Comparison of ENCODE assay signal across 14 cellular contexts in the genomic region with DNA sequence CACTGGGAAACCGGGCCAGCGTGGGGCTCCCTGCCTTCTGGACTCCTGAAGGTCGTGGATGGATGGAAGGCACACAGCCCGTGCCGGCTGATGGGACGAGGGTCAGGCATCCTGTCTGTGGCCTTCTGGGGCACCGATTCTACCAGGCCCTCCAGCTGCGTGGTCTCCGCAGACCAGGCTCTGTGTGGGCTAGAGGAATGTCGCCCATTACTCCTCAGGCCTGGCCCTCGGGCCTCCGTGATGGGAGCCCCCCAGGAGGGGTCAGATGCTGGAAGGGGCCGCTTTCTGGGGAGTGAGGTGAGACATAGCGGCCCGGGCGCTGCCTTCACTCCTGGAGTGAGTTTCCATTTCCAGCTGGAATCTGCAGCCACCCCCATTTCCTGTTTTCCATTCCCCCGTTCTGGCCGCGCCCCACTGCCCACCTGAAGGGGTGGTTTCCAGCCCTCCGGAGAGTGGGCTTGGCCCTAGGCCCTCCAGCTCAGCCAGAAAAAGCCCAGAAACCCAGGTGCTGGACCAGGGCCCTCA. TPM values are rescaled to one million over a fixed set of nuclear protein-coding genes. Genes with fewer than 3 reads are reported as not detected.
DNase-seq lines count a peak whose midpoint lies in the region; ATAC-seq, FAIRE-seq and TF ChIP-seq lines count a peak whose summit lies in the region.
"Had no signal": no experiment of that assay in that cellular context is flagged by ENCODE, and none has a peak within 500 bp of the region (broad histone marks: within the 10 kb centered on the region; RNA-seq: fewer than 3 reads in every experiment).

No MANE protein-coding gene starts in this region.

- dilution Hi-C loops in keratinocyte (cut with MboI; ENCODE audit: extremely low pct_ligation_motif_present, low sequenced_read_pairs), result no loop called here

- intact Hi-C loops in spleen (cut with DNase I; ENCODE audit: low total_unique reads), result no loop called here

- H3K9me3 Mint-ChIP-seq in CD4-positive, CD25-positive, alpha-beta regulatory T cell, result no peaks in the 10 kb centered on the region
- no peaks in the 10 kb centered on the region for H3K9me3 Mint-ChIP-seq in chondrocyte (ENCODE audit: low read depth)

- no peaks in the 10 kb centered on the region for H3K27me3 Mint-ChIP-seq in CD4-positive, CD25-positive, alpha-beta regulatory T cell
- H3K27me3 Mint-ChIP-seq in chondrocyte (ENCODE audit: low read depth), result no peaks in the 10 kb centered on the region
- H3K27me3 Mint-ChIP-seq: activated CD8-positive, alpha-beta memory T cell treated with anti-CD3 and anti-CD28 coated beads, Interleukin-2, amount 10 ng/mL, durations not matched to agents 7 days and 5 days; activated naive CD8-positive, alpha-beta T cell had no signal

- FAIRE-seq in keratinocyte (lab: Jason Lieb, UNC), result no peak
- no peak for FAIRE-seq in urothelium cell line (lab: Jason Lieb, UNC)
- FAIRE-seq: GM18507 had no signal

- peaks cover 13% of the 10 kb centered on the region for H3K36me3 Mint-ChIP-seq in CD4-positive, CD25-positive, alpha-beta regulatory T cell
- H3K36me3 Mint-ChIP-seq in chondrocyte (ENCODE audit: low read depth), result peaks cover 9% of the 10 kb centered on the region
- H3K36me3 Mint-ChIP-seq: activated naive CD8-positive, alpha-beta T cell had no signal

- H3K4me1 Mint-ChIP-seq in CD4-positive, CD25-positive, alpha-beta regulatory T cell, result peaks cover 0 to 8% (median 3%) of the 10 kb centered on the region in 4 donors
- H3K4me1 Mint-ChIP-seq in chondrocyte (ENCODE audit: low read depth), result no peaks in the 10 kb centered on the region
- H3K4me1 Mint-ChIP-seq: activated CD8-positive, alpha-beta memory T cell treated with anti-CD3 and anti-CD28 coated beads, Interleukin-2, amount 10 ng/mL, durations not matched to agents 7 days and 5 days had no signal

- no peaks in the 10 kb centered on the region for H4K20me1 ChIP-seq in keratinocyte (ENCODE audit: control insufficient read depth, extremely low read depth, insufficient read depth, low read length)

- H3K27me3 ChIP-seq in CD4-positive, CD25-positive, alpha-beta regulatory T cell (ENCODE audit: control insufficient read depth, insufficient read depth, low read length), result no peaks in the 10 kb centered on the region
- H3K27me3 ChIP-seq in keratinocyte (ENCODE audit: control insufficient read depth, extremely low read depth, insufficient read depth, low read length), result no peaks in the 10 kb centered on the region
- no peaks in the 10 kb centered on the region for H3K27me3 ChIP-seq in spleen (replicated peaks in 1 of 7)

- no peak for ATAC-seq in CD4-positive, CD25-positive, alpha-beta regulatory T cell (ENCODE audit: low read depth in 2 of 2)
- no peak for ATAC-seq in HG02642 (IDR thresholded peaks at IDR 0.05; ENCODE audit: poor library complexity, unreplicated experiment)
- ATAC-seq: activated CD8-positive, alpha-beta memory T cell treated with anti-CD3 and anti-CD28 coated beads, Interleukin-2, amount 10 ng/mL, durations not matched to agents 7 days and 5 days had no signal

- H3K4me3 Mint-ChIP-seq in CD4-positive, CD25-positive, alpha-beta regulatory T cell, result no peak overlapping the region
- no peak overlapping the region for H3K4me3 Mint-ChIP-seq in chondrocyte (ENCODE audit: unreplicated experiment)
- H3K4me3 Mint-ChIP-seq: activated CD8-positive, alpha-beta memory T cell treated with anti-CD3 and anti-CD28 coated beads, Interleukin-2, amount 10 ng/mL, durations not matched to agents 7 days and 5 days; activated naive CD8-positive, alpha-beta T cell had no signal

- H2AFZ ChIP-seq in keratinocyte (ENCODE audit: control insufficient read depth, low read length), result no peak overlapping the region

- H3K36me3 ChIP-seq in CD4-positive, CD25-positive, alpha-beta regulatory T cell (ENCODE audit: control insufficient read depth, insufficient read depth, low read length), result peaks cover 17% of the 10 kb centered on the region
- H3K36me3 ChIP-seq in keratinocyte (ENCODE audit: control insufficient read depth in 2 of 2, extremely low read depth in 1 of 2, insufficient read depth in 2 of 2, low read length in 2 of 2) (peaks cover 25 to 41% of the 10 kb centered on the region in 2 experiments), spleen (peaks cover 4 to 95% (median 43%) of the 10 kb centered on the region in 6 donors)

- H3K27ac ChIP-seq in CD4-positive, CD25-positive, alpha-beta regulatory T cell (ENCODE audit: insufficient read depth, low read length, poor library complexity, severe bottlenecking), result no peak overlapping the region
- H3K27ac ChIP-seq in keratinocyte (ENCODE audit: control insufficient read depth, insufficient read depth, low read length) (peak overlapping the region; percentile 26), spleen (peak overlapping the region in 7 of 8 donors; percentile 15 to 74 (median 32))

- H3K9me3 ChIP-seq in CD4-positive, CD25-positive, alpha-beta regulatory T cell (ENCODE audit: control insufficient read depth in 2 of 2, low read length in 2 of 2), result no peaks in the 10 kb centered on the region
- H3K9me3 ChIP-seq in keratinocyte (ENCODE audit: control insufficient read depth, low read depth, low read length) (no peaks in the 10 kb centered on the region), spleen (no peaks in the 10 kb centered on the region)

- H3K27ac Mint-ChIP-seq in CD4-positive, CD25-positive, alpha-beta regulatory T cell, result peak overlapping the region in 2 of 3 donors; percentile 71 to 73
- H3K27ac Mint-ChIP-seq in chondrocyte (ENCODE audit: unreplicated experiment), result peak overlapping the region; percentile 49
- H3K27ac Mint-ChIP-seq: activated CD8-positive, alpha-beta memory T cell treated with anti-CD3 and anti-CD28 coated beads, Interleukin-2, amount 10 ng/mL, durations not matched to agents 7 days and 5 days; activated naive CD8-positive, alpha-beta T cell had no signal

- TF ChIP-seq CTCF in chondrocyte (IDR thresholded peaks at IDR 0.05) (no peak), keratinocyte (optimal IDR thresholded peaks at IDR 0.05 in 1 of 3, IDR thresholded peaks at IDR 0.05 in 1 of 3, conservative IDR thresholded peaks at IDR 0.05 in 1 of 3; ENCODE audit: extremely low read depth in 1 of 3, insufficient read depth in 2 of 3, low read length in 3 of 3) (no peak), spleen (IDR thresholded peaks at IDR 0.05 in 8 of 11, conservative IDR thresholded peaks at IDR 0.05 in 3 of 11) (no peak)

- no peaks in the 10 kb centered on the region for H3K9me1 ChIP-seq in keratinocyte (ENCODE audit: control insufficient read depth, extremely low read depth, insufficient read depth, low read length)

- DNase-seq in CD4-positive, CD25-positive, alpha-beta regulatory T cell, result no peak
- DNase-seq in chondrocyte (ENCODE audit: low spot score) (peak; percentile 79), keratinocyte (ENCODE audit: low read depth, low spot score) (no peak), spleen (peak; percentile 78), NCI-H1105 treated with DMSO at 0.1 percent for 48 hours (lab: John Stamatoyannopoulos, UW) (no peak), HPDE6-E6E7 (ENCODE audit: extremely low spot score) (no peak), urothelium cell line (ENCODE audit: low spot score) (no peak)
- DNase-seq: activated CD8-positive, alpha-beta memory T cell treated with anti-CD3 and anti-CD28 coated beads, Interleukin-2, amount 10 ng/mL, durations not matched to agents 7 days and 5 days; dermis blood vessel endothelial cell; NCI-H2227 treated with DMSO at 0.1 percent for 48 hours; retina had no signal

- H3K4me1 ChIP-seq in CD4-positive, CD25-positive, alpha-beta regulatory T cell (ENCODE audit: control insufficient read depth, insufficient read depth, low read length, poor library complexity, severe bottlenecking), result peaks cover 6% of the 10 kb centered on the region
- peaks cover 16% of the 10 kb centered on the region for H3K4me1 ChIP-seq in keratinocyte (ENCODE audit: control insufficient read depth, extremely low read depth, insufficient read depth, low read length)
- H3K4me1 ChIP-seq in spleen, result peaks cover 16 to 74% (median 46%) of the 10 kb centered on the region in 6 donors

- H3K4me3 ChIP-seq in CD4-positive, CD25-positive, alpha-beta regulatory T cell (ENCODE audit: low read depth, low read length), result no peak overlapping the region
- no peak overlapping the region for H3K4me3 ChIP-seq in keratinocyte (ENCODE audit: control insufficient read depth in 2 of 3, extremely low read depth in 1 of 3, insufficient read depth in 2 of 3, low read depth in 1 of 3, low read length in 3 of 3)
- H3K4me3 ChIP-seq in spleen, result no peak overlapping the region

- no peak for TF ChIP-seq POLR2A in spleen (IDR thresholded peaks at IDR 0.05)

- 60 to 70% (median 64%) methylated on average over 16 to 20 of the region's 20 CpGs for WGBS in spleen, 5 donors

- no peak overlapping the region for H3K4me2 ChIP-seq in keratinocyte (ENCODE audit: control insufficient read depth, extremely low read depth, insufficient read depth, low read depth, low read length)

- H3K79me2 ChIP-seq in keratinocyte (ENCODE audit: control insufficient read depth, insufficient read depth, low read length), result peaks cover 19% of the 10 kb centered on the region

- H3K9ac ChIP-seq in keratinocyte (ENCODE audit: control insufficient read depth, extremely low read depth, insufficient read depth, low read length), result no peak overlapping the region

RNA-seq across cellular contexts. Expression of gene HIP1R, which starts 26.9 kb away (rescaled TPM):
- 56.0 TPM for total RNA-seq in CD4-positive, CD25-positive, alpha-beta regulatory T cell
- 1 to 10 TPM; 3.8 to 7.0 (median 4.7) TPM for polyA plus RNA-seq in CD4-positive, CD25-positive, alpha-beta regulatory T cell
- total RNA-seq in chondrocyte (13.8 to 14.1 TPM (median 13.8 TPM) in 3 replicates), spleen (10 to 100 TPM; 40.3 to 65.2 (median 48.0) TPM)
- polyA plus RNA-seq in keratinocyte (19.4 to 31.8 TPM (median 23.0 TPM) in 3 replicates), spleen (10 to 100 TPM; 42.2 to 65.9 (median 65.1) TPM)
- polyA plus RNA-seq in keratinocyte (2011; ENCODE audit: low read depth), result 39.4 TPM
- polyA plus RNA-seq in keratinocyte (2011; cell fraction: cytosol; rRNA removed), result 10.1 and 13.0 TPM in 2 replicates
- polyA plus RNA-seq in keratinocyte (2011; cell fraction: nucleus; rRNA removed), result 69.4 and 79.4 TPM in 2 replicates
- 21.9 and 45.2 TPM in 2 replicates for polyA plus RNA-seq in keratinocyte (2012; ENCODE audit: low replicate concordance)
- 42.9 to 79.9 TPM (median 43.5 TPM) in 3 replicates for polyA minus RNA-seq in keratinocyte
- polyA minus RNA-seq in keratinocyte (2011; cell fraction: cytosol; rRNA and poly(A)+ RNA removed), result 16.3 TPM
- 36.1 and 37.4 TPM in 2 replicates for polyA minus RNA-seq in keratinocyte (2011; cell fraction: nucleus; rRNA and poly(A)+ RNA removed)

RNA-seq across cellular contexts. Expression of gene VPS37B, which starts 33.8 kb away (rescaled TPM):
- total RNA-seq in CD4-positive, CD25-positive, alpha-beta regulatory T cell, result 99.2 TPM
- 10 to 100 TPM; 19.0 to 23.4 (median 20.9) TPM for polyA plus RNA-seq in CD4-positive, CD25-positive, alpha-beta regulatory T cell
- total RNA-seq in chondrocyte (17.4 to 25.3 TPM (median 24.4 TPM) in 3 replicates), spleen (10 to 100 TPM; 43.4 to 67.5 (median 54.2) TPM)
- polyA plus RNA-seq in keratinocyte (29.3 to 85.5 TPM (median 34.1 TPM) in 3 replicates), spleen (10 to 100 TPM; 24.8 to 42.7 (median 29.6) TPM)
- polyA plus RNA-seq in keratinocyte (2011; ENCODE audit: low read depth), result 22.7 TPM
- polyA plus RNA-seq in keratinocyte (2011; cell fraction: cytosol; rRNA removed), result 47.2 and 61.5 TPM in 2 replicates
- polyA plus RNA-seq in keratinocyte (2011; cell fraction: nucleus; rRNA removed), result 73.8 and 86.1 TPM in 2 replicates
- polyA plus RNA-seq in keratinocyte (2012; ENCODE audit: low replicate concordance), result 37.9 and 59.4 TPM in 2 replicates
- polyA minus RNA-seq in keratinocyte, result 24.4 to 39.4 TPM (median 29.8 TPM) in 3 replicates
- polyA minus RNA-seq in keratinocyte (2011; cell fraction: cytosol; rRNA and poly(A)+ RNA removed), result 77.5 TPM
- 33.3 and 50.4 TPM in 2 replicates for polyA minus RNA-seq in keratinocyte (2011; cell fraction: nucleus; rRNA and poly(A)+ RNA removed)

Comparison
In these comparisons a context has a peak if more than half of its experiments do, and no peak if none do; other contexts are left out.
1. DNase-seq: peak in chondrocyte (single experiment) and spleen (single experiment); none in CD4-positive, CD25-positive, alpha-beta regulatory T cell (0 of 3), keratinocyte (single experiment), NCI-H1105 treated with DMSO at 0.1 percent for 48 hours (single experiment), HPDE6-E6E7 (single experiment) and urothelium cell line (single experiment).